In genomic region chr1:169546087-169546995, GRCh38 we compare ENCODE assay signal across 8 cellular contexts. TPM values are rescaled to one million over a fixed set of nuclear protein-coding genes. Genes with fewer than 3 reads are reported as not detected.
DNase-seq lines count a peak whose midpoint lies in the region; ATAC-seq and TF ChIP-seq lines count a peak whose summit lies in the region.

No MANE protein-coding gene starts in this region.

- no peaks in the 10 kb centered on the region for H3K4me1 ChIP-seq in stomach

- intact Hi-C loops in stomach (cut with DNase I; ENCODE audit: low total_unique reads) = loop anchor here (5.0 kb wide), 1 partner anchor 79 kb away; no protein-coding TSS in a partner anchor

- H3K27me3 ChIP-seq in stomach = no peaks in the 10 kb centered on the region

- TF ChIP-seq CTCF in endothelial cell (IDR thresholded peaks at IDR 0.05; ENCODE audit: unreplicated experiment) (peak; percentile 72), stomach (IDR thresholded peaks at IDR 0.05) (peak in 5 of 7 experiments; percentile 69 to 85 (median 78))

- H3K27ac Mint-ChIP-seq in endothelial cell (ENCODE audit: unreplicated experiment) = no peak overlapping the region

- TF ChIP-seq POLR2A in stomach (IDR thresholded peaks at IDR 0.05) = no peak

- no peaks in the 10 kb centered on the region for H3K9me3 ChIP-seq in stomach

- H3K36me3 Mint-ChIP-seq in endothelial cell (ENCODE audit: low read depth, unreplicated experiment) = no peaks in the 10 kb centered on the region

- H3K9me3 Mint-ChIP-seq in endothelial cell (ENCODE audit: unreplicated experiment) = no peaks in the 10 kb centered on the region

- H3K36me3 ChIP-seq in stomach = no peaks in the 10 kb centered on the region

- ATAC-seq in HG03039 (IDR thresholded peaks at IDR 0.05; ENCODE audit: unreplicated experiment) = peak; percentile 63

- no peak overlapping the region for H3K4me3 ChIP-seq in stomach

- no peaks in the 10 kb centered on the region for H3K4me1 Mint-ChIP-seq in endothelial cell (ENCODE audit: unreplicated experiment)

- peak; percentile 12 to 13 for DNase-seq in activated CD8-positive, alpha-beta memory T cell treated with anti-CD3 and anti-CD28 coated beads for 1 hour (ENCODE audit: extremely low read depth in 1 of 2, low read depth in 1 of 2)
- DNase-seq in activated CD8-positive, alpha-beta memory T cell treated with anti-CD3 and anti-CD28 coated beads, Interleukin-2, amount 50 U/mL, for 48 hours = no peak
- DNase-seq in NCI-H226 (peak; percentile 42), endothelial cell (ENCODE audit: low spot score) (peak; percentile 57), middle frontal gyrus (ENCODE audit: extremely low spot score, low spot score) (peak; percentile 68), stomach (peak; percentile 55)
- peak; percentile 56 for DNase-seq in activated CD4-positive, alpha-beta T cell treated with anti-CD3 and anti-CD28 coated beads for 48 hours

- peaks cover 1% of the 10 kb centered on the region for H3K27me3 Mint-ChIP-seq in endothelial cell (ENCODE audit: unreplicated experiment)

- H3K27ac ChIP-seq in stomach = no peak overlapping the region

- TF ChIP-seq EP300 in stomach (IDR thresholded peaks at IDR 0.05) = no peak

- H3K4me3 Mint-ChIP-seq in endothelial cell (ENCODE audit: unreplicated experiment) = no peak overlapping the region

- 43 to 59% (median 51%) methylated on average over 15 of the region's 15 CpGs for WGBS in stomach, 5 donors

RNA-seq across cellular contexts. Expression of gene F5, which starts 39.9 kb away (rescaled TPM):
- total RNA-seq in endothelial cell (ENCODE audit: unreplicated experiment) (not detected), stomach (1 to 10 TPM in 2 of 5 donors, under 1 TPM in 1, not detected in 2; 0.87 to 4.8 (median 1.2) TPM)
- polyA plus RNA-seq in stomach = 1 to 10 TPM in 1 of 3 donors, under 1 TPM in 2; 0.06 to 2.6 (median 0.53) TPM
